21 cellular contexts compared by ENCODE assay signal in the genomic region with DNA sequence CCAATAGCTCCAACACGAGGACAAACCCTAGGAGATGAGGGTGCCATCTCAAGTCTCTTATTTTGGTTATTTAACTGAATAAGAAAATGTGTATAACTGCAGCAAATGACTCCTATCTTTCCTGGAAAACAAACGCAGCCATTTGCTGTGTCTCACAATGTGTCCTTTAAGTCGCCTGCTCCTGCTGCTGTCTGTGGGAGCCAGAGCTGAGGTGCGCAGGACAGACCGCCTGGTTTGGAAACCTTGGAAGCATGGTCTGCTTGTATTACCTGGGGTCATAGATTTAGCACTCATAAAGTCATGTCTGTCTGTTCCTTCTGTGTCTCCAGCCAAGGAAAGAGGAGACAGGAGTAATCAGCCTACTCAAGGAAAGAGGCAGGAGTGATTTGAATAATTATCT.
"Had no signal": no experiment of that assay in that cellular context is flagged by ENCODE, and none has a peak within 500 bp of the region (broad histone marks: within the 10 kb centered on the region; RNA-seq: fewer than 3 reads in every experiment).

No MANE protein-coding gene starts in this region.

- ATAC-seq: PC-3, T-helper 17 cell, WTC11 had no signal

- H3K27me3 ChIP-seq: adrenal gland had no signal

- H3K27ac Mint-ChIP-seq: activated CD4-positive, alpha-beta memory T cell treated with anti-CD3 and anti-CD28 coated beads for 36 hours; activated naive CD8-positive, alpha-beta T cell treated with anti-CD3 and anti-CD28 coated beads, Interleukin-2, amount 10 ng/mL, durations not matched to agents 7 days and 5 days; T-helper 17 cell; WTC11 had no signal

- H3K27ac ChIP-seq: adrenal gland had no signal

- H3K4me1 ChIP-seq: adrenal gland had no signal

- H3K9me3 Mint-ChIP-seq: activated CD4-positive, alpha-beta memory T cell treated with anti-CD3 and anti-CD28 coated beads for 36 hours; activated naive CD8-positive, alpha-beta T cell treated with anti-CD3 and anti-CD28 coated beads, Interleukin-2, amount 10 ng/mL, durations not matched to agents 7 days and 5 days; WTC11 had no signal

- H3K4me3 Mint-ChIP-seq: activated CD4-positive, alpha-beta memory T cell treated with anti-CD3 and anti-CD28 coated beads for 36 hours; activated naive CD8-positive, alpha-beta T cell treated with anti-CD3 and anti-CD28 coated beads, Interleukin-2, amount 10 ng/mL, durations not matched to agents 7 days and 5 days; T-helper 17 cell; WTC11 had no signal

- DNase-seq: activated CD4-positive, alpha-beta memory T cell treated with anti-CD3 and anti-CD28 coated beads for 36 hours; activated CD4-positive, alpha-beta T cell treated with anti-CD3 and anti-CD28 coated beads for 48 hours; activated CD4-positive, CD25-positive, alpha-beta regulatory T cell treated with anti-CD3 and anti-CD28 coated beads, Interleukin-2, amount 50 U/mL, for 72 hours; activated CD8-positive, alpha-beta memory T cell treated with anti-CD3 and anti-CD28 coated beads, Interleukin-2, amount 50 U/mL, for 48 hours; activated naive CD4-positive, alpha-beta T cell treated with anti-CD3 and anti-CD28 coated beads, Interleukin-2, amount 50 U/mL, for 16 hours; activated naive CD8-positive, alpha-beta T cell treated with anti-CD3 and anti-CD28 coated beads, Interleukin-2, amount 10 ng/mL, durations not matched to agents 7 days and 5 days; activated T-cell treated with anti-CD3 and anti-CD28 coated beads, Interleukin-2, amount 50 U/mL, for 1 hour; adrenal gland; anterior cingulate cortex; caudate nucleus; IMR-90; KBM-7; NCI-H187 treated with DMSO at 0.1 percent for 48 hours; NCI-H2081 treated with DMSO at 0.1 percent for 48 hours; NCI-H446 treated with DMSO at 0.1 percent for 48 hours; NCI-H524 treated with DMSO at 0.1 percent for 48 hours; PC-3; SIG-M5; T-helper 17 cell; T-helper 9 cell had no signal

- H3K9me3 ChIP-seq: adrenal gland had no signal

- H3K36me3 ChIP-seq: adrenal gland had no signal

- H3K4me3 ChIP-seq: adrenal gland had no signal

- H3K4me1 Mint-ChIP-seq: activated naive CD8-positive, alpha-beta T cell treated with anti-CD3 and anti-CD28 coated beads, Interleukin-2, amount 10 ng/mL, durations not matched to agents 7 days and 5 days; WTC11 had no signal

- H3K36me3 Mint-ChIP-seq: activated CD4-positive, alpha-beta memory T cell treated with anti-CD3 and anti-CD28 coated beads for 36 hours; activated naive CD8-positive, alpha-beta T cell treated with anti-CD3 and anti-CD28 coated beads, Interleukin-2, amount 10 ng/mL, durations not matched to agents 7 days and 5 days; WTC11 had no signal

- H3K27me3 Mint-ChIP-seq: activated CD4-positive, alpha-beta memory T cell treated with anti-CD3 and anti-CD28 coated beads for 36 hours; T-helper 17 cell had no signal
